7 cellular contexts compared by ENCODE assay signal in genomic region chr6:119349041-119349340, GRCh38. TPM values are rescaled to one million over a fixed set of nuclear protein-coding genes. Genes with fewer than 3 reads are reported as not detected.
A peak's percentile ranks its signal among the peaks of the same experiment; 100 is the strongest.
DNase-seq lines count a peak whose midpoint lies in the region; ATAC-seq and TF ChIP-seq lines count a peak whose summit lies in the region.

No MANE protein-coding gene starts in this region.

- no peak for TF ChIP-seq POLR2A in spleen (IDR thresholded peaks at IDR 0.05)

- H3K36me3 Mint-ChIP-seq in activated T-helper 2 cell treated with anti-CD3 and anti-CD28 coated beads, Interferon-gamma antibody, Interleukin-2, Interleukin-4, amounts not matched to agents 10 μg/mL and 5 μg/mL and 100 μg/mL, durations not matched to agents 14 hours and 24 hours and 36 hours (ENCODE audit: low read depth) = peaks cover 52% of the 10 kb centered on the region

- peaks cover 20 to 81% (median 66%) of the 10 kb centered on the region in 6 donors for H3K4me1 ChIP-seq in spleen

- H3K4me3 ChIP-seq in iPS-11a (ENCODE audit: low read depth, low read length) (peak overlapping the region; percentile 81), spleen (peak overlapping the region; percentile 78 to 93 (median 88))

- no peaks in the 10 kb centered on the region for H3K27me3 Mint-ChIP-seq in activated T-helper 2 cell treated with anti-CD3 and anti-CD28 coated beads, Interferon-gamma antibody, Interleukin-2, Interleukin-4, amounts not matched to agents 10 μg/mL and 5 μg/mL and 100 μg/mL, durations not matched to agents 14 hours and 24 hours and 36 hours (ENCODE audit: low read depth)

- H3K4me3 Mint-ChIP-seq in activated T-helper 2 cell treated with anti-CD3 and anti-CD28 coated beads, Interferon-gamma antibody, Interleukin-2, Interleukin-4, amounts not matched to agents 10 μg/mL and 5 μg/mL and 100 μg/mL, durations not matched to agents 14 hours and 24 hours and 36 hours (ENCODE audit: low read depth) = peak overlapping the region; percentile 86

- peaks cover 58% of the 10 kb centered on the region for H3K4me1 Mint-ChIP-seq in activated T-helper 2 cell treated with anti-CD3 and anti-CD28 coated beads, Interferon-gamma antibody, Interleukin-2, Interleukin-4, amounts not matched to agents 10 μg/mL and 5 μg/mL and 100 μg/mL, durations not matched to agents 14 hours and 24 hours and 36 hours (ENCODE audit: low read depth)

- TF ChIP-seq CTCF in spleen (IDR thresholded peaks at IDR 0.05 in 8 of 11, conservative IDR thresholded peaks at IDR 0.05 in 3 of 11) = no peak

- no peaks in the 10 kb centered on the region for H3K27me3 ChIP-seq in spleen (replicated peaks in 1 of 7)

- 0 to 2% (median 0%) methylated on average over 8 to 34 of the region's 34 CpGs; no CpG with 5 or more reads in 1 of the 5 donors for WGBS in spleen, 5 donors

- H3K27ac ChIP-seq in spleen = peak overlapping the region; percentile 93 to 98 (median 98)

- intact Hi-C loops in activated T-helper 2 cell treated with anti-CD3 and anti-CD28 coated beads, Interferon-gamma antibody, Interleukin-2, Interleukin-4, amounts not matched to agents 10 μg/mL and 5 μg/mL and 100 μg/mL, durations not matched to agents 14 hours and 24 hours and 36 hours (cut with micrococcal nuclease) = loop anchor here (2.0 to 10.0 kb wide), 2 partner anchors 414 to 454 kb away; partner anchors contain the start of genes ASF1A and MCM9
- intact Hi-C loops in spleen (cut with DNase I; ENCODE audit: low total_unique reads) = no loop called here

- no peak for DNase-seq in activated T-helper 2 cell treated with anti-CD3 and anti-CD28 coated beads, Interferon-gamma antibody, Interleukin-2, Interleukin-4, amounts not matched to agents 10 μg/mL and 5 μg/mL and 100 μg/mL, durations not matched to agents 14 hours and 24 hours and 36 hours (ENCODE audit: low spot score)
- peak; percentile 93 for DNase-seq in spleen
- no peak for DNase-seq in AML-193 (lab: John Stamatoyannopoulos, UW)
- no peak for DNase-seq in NCI-H2171 treated with DMSO at 0.1 percent for 48 hours (lab: John Stamatoyannopoulos, UW)

- H3K27ac Mint-ChIP-seq in activated T-helper 2 cell treated with anti-CD3 and anti-CD28 coated beads, Interferon-gamma antibody, Interleukin-2, Interleukin-4, amounts not matched to agents 10 μg/mL and 5 μg/mL and 100 μg/mL, durations not matched to agents 14 hours and 24 hours and 36 hours = peak overlapping the region; percentile 85

- no peaks in the 10 kb centered on the region for H3K9me3 ChIP-seq in spleen

- ATAC-seq in GM18861 (IDR thresholded peaks at IDR 0.05; ENCODE audit: unreplicated experiment) = peak; percentile 1
- peak; percentile 2 for ATAC-seq in HG02840 (IDR thresholded peaks at IDR 0.05; ENCODE audit: low FRiP score, unreplicated experiment)

- no peaks in the 10 kb centered on the region for H3K36me3 ChIP-seq in spleen

- no peaks in the 10 kb centered on the region for H3K9me3 Mint-ChIP-seq in activated T-helper 2 cell treated with anti-CD3 and anti-CD28 coated beads, Interferon-gamma antibody, Interleukin-2, Interleukin-4, amounts not matched to agents 10 μg/mL and 5 μg/mL and 100 μg/mL, durations not matched to agents 14 hours and 24 hours and 36 hours

RNA-seq across cellular contexts. Expression of gene MAN1A1, which starts 0.6 kb away (rescaled TPM):
- 43.8 and 45.0 TPM in 2 replicates for total RNA-seq in activated T-helper 2 cell treated with anti-CD3 and anti-CD28 coated beads, Interferon-gamma antibody, Interleukin-2, Interleukin-4, amounts not matched to agents 10 μg/mL and 5 μg/mL and 100 μg/mL, durations not matched to agents 14 hours and 24 hours and 36 hours
- total RNA-seq in spleen = 100 to 1,000 TPM in 4 of 7 donors, 10 to 100 TPM in 3; 58.3 to 148 (median 115) TPM
- polyA plus RNA-seq in spleen = 10 to 100 TPM in 2 of 3 donors, 1 to 10 TPM in 1; 6.0 to 15.2 (median 13.7) TPM
